In genomic region chr7:36204044-36204663, GRCh38 we compare ENCODE assay signal across 1 cellular context.
TF ChIP-seq lines count a peak whose summit lies in the region.

No MANE protein-coding gene starts in this region.

TF ChIP-seq in HEK293, 187 proteins besides CTCF, POLR2A, EP300 and RAD21 (continued from another document):
- TF ChIP-seq, protein P1, sequence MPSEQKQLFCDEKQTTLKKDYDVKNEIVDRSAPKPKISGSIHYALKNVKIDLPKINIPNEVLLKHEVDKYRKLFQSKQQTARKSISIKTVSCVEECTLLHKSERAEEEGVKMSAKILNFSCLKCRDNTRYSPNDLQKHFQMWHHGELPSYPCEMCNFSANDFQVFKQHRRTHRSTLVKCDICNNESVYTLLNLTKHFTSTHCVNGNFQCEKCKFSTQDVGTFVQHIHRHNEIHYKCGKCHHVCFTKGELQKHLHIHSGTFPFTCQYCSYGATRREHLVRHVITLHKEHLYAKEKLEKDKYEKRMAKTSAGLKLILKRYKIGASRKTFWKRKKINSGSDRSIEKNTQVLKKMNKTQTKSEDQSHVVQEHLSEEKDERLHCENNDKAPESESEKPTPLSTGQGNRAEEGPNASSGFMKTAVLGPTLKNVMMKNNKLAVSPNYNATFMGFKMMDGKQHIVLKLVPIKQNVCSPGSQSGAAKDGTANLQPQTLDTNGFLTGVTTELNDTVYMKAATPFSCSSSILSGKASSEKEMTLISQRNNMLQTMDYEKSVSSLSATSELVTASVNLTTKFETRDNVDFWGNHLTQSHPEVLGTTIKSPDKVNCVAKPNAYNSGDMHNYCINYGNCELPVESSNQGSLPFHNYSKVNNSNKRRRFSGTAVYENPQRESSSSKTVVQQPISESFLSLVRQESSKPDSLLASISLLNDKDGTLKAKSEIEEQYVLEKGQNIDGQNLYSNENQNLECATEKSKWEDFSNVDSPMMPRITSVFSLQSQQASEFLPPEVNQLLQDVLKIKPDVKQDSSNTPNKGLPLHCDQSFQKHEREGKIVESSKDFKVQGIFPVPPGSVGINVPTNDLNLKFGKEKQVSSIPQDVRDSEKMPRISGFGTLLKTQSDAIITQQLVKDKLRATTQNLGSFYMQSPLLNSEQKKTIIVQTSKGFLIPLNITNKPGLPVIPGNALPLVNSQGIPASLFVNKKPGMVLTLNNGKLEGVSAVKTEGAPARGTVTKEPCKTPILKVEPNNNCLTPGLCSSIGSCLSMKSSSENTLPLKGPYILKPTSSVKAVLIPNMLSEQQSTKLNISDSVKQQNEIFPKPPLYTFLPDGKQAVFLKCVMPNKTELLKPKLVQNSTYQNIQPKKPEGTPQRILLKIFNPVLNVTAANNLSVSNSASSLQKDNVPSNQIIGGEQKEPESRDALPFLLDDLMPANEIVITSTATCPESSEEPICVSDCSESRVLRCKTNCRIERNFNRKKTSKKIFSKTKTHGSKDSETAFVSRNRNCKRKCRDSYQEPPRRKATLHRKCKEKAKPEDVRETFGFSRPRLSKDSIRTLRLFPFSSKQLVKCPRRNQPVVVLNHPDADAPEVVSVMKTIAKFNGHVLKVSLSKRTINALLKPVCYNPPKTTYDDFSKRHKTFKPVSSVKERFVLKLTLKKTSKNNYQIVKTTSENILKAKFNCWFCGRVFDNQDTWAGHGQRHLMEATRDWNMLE (tag by site-specific recombination; conservative IDR thresholded peaks at IDR 0.05; ENCODE audit: low read depth) = no peak
- TF ChIP-seq TCF7L2 (IDR thresholded peaks at IDR 0.05; ENCODE audit: borderline replicate concordance, low read depth, low read length) = no peak
- TF ChIP-seq EGR2 (tag by site-specific recombination; IDR thresholded peaks at IDR 0.05; ENCODE audit: low read depth) = peak; percentile 56; the same call in 1 of the 2 replicates
- peak; percentile 75 for TF ChIP-seq ZFHX2 (tag by site-specific recombination; conservative IDR thresholded peaks at IDR 0.05)
- TF ChIP-seq ZNF449 (tag by site-specific recombination; IDR thresholded peaks at IDR 0.05) = no peak
- TF ChIP-seq ZNF26 (tag by site-specific recombination; IDR thresholded peaks at IDR 0.05) = no peak
- no peak for TF ChIP-seq MYNN (tag by site-specific recombination; IDR thresholded peaks at IDR 0.05; ENCODE audit: borderline replicate concordance)
- TF ChIP-seq ZNF560 (tag by site-specific recombination; IDR thresholded peaks at IDR 0.05; ENCODE audit: borderline replicate concordance) = no peak
- no peak for TF ChIP-seq REPIN1 (tag by site-specific recombination; IDR thresholded peaks at IDR 0.05; ENCODE audit: low read depth)
- TF ChIP-seq ZNF121 (tag by site-specific recombination; IDR thresholded peaks at IDR 0.05) = peak; percentile 61; the same call in 1 of the 2 replicates
- TF ChIP-seq ZNF513 (tag by site-specific recombination; IDR thresholded peaks at IDR 0.05) = no peak
- TF ChIP-seq KLF1 (tag by site-specific recombination; IDR thresholded peaks at IDR 0.05) = no peak
